In the genomic region with DNA sequence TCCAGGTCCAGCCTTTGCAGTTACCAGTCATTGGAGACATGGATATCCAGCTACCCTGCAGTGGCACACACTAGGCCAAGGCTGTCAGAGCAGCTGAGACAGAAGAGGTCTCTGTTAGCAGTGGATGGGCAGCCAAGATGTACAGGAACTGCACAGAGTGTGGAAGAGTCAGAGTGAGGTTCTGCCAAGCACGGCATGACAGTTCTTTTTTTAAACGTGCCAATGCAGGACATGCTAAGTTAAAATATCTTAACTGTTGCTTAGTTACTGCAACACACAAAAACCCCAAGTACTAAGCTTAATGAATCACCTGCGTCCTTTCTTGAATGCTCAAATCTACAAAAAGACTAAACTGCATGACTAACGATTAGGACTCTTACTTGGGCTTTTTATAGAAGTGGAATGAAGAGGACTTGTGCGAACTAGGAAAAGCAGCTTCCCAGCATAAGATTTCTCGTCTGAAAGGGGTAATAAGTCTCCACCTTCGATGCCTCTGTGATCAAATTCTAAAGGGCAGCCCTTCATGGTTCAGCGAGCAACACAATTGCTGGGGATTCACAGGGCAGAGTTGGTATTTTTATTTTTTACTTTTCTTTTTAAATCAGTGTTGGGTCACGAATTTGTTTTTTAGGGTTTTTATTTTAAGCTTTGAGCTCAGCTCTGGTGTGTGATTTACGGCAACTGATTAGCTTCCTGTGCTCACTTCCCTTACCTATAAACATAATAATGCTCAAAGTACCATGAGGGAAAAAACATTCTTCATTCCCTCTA, we compare ENCODE assay signal across 1 cellular context.
A peak's percentile ranks its signal among the peaks of the same experiment; 100 is the strongest.
TF ChIP-seq lines count a peak whose summit lies in the region.

No MANE protein-coding gene starts in this region.

TF ChIP-seq in endothelial cell of umbilical vein, 7 proteins besides CTCF, POLR2A, EP300 and RAD21 (continued from another document):
- peak; percentile 19 for TF ChIP-seq JUN (IDR thresholded peaks at IDR 0.05; ENCODE audit: borderline replicate concordance, insufficient read depth, insufficient read length, low read depth)
